Comparison of ENCODE assay signal across 27 cellular contexts in the genomic region with DNA sequence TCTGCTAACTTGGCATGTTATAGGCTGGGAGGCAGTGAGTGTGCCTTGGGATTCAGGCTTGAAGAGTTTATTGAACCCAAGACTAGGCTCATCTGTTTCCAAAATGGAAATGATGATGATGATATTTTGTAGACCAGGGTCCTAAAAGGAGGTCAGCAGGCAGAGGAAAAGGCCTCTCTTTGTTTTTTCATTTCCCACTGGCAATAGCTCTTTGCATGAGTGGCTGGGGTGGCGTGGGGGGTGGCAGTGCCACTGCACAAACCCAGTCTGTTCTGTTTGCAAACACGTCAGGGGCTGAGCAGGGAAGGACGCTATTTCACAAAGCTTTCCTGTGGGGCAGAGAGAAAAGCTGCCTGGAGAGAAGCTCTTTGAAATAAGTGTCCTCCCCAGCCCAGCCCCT.
DNase-seq lines count a peak whose midpoint lies in the region; TF ChIP-seq lines count a peak whose summit lies in the region.
"Had no signal": no experiment of that assay in that cellular context is flagged by ENCODE, and none has a peak within 500 bp of the region (broad histone marks: within the 10 kb centered on the region; RNA-seq: fewer than 3 reads in every experiment).

No MANE protein-coding gene starts in this region.

- H3K4me3 Mint-ChIP-seq in endodermal cell = no peak overlapping the region
- H3K4me3 Mint-ChIP-seq: activated CD4-positive, alpha-beta T cell treated with anti-CD3 and anti-CD28 coated beads, Interleukin-2, amount 10 ng/mL, durations not matched to agents 7 days and 5 days; activated T-cell treated with anti-CD3 and anti-CD28 coated beads, Interleukin-2, amount 50 U/mL, for 4 hours; IgD-negative memory B cell had no signal

- 93 to 95% methylated on average over 2 to 3 of the region's 3 CpGs for WGBS in endodermal cell (ENCODE audit: insufficient coverage in 1 of 2, insufficient read length in 1 of 2), 2 experiments

- no peaks in the 10 kb centered on the region for H3K4me1 Mint-ChIP-seq in endodermal cell
- H3K4me1 Mint-ChIP-seq: IgD-negative memory B cell had no signal

- H3K36me3 ChIP-seq in KOPT-K1 (ENCODE audit: insufficient read depth, low read length) = no peaks in the 10 kb centered on the region
- H3K36me3 ChIP-seq in endodermal cell (ENCODE audit: control insufficient read depth, insufficient read depth, low read length) = no peaks in the 10 kb centered on the region
- H3K36me3 ChIP-seq: BE2C, colonic mucosa, left ventricle myocardium inferior, ovary, spleen, vagina had no signal

- H3K4me1 ChIP-seq in endodermal cell (ENCODE audit: control insufficient read depth, insufficient read depth, low read length) = peaks cover 3% of the 10 kb centered on the region
- H3K4me1 ChIP-seq: A549, colonic mucosa, vagina had no signal

- H3K9me3 ChIP-seq in KOPT-K1 (ENCODE audit: insufficient read depth, low read length, poor library complexity, severe bottlenecking) (peaks cover 35% of the 10 kb centered on the region), endodermal cell (ENCODE audit: control insufficient read depth, low read length) (peaks cover 22% of the 10 kb centered on the region)
- H3K9me3 ChIP-seq: colonic mucosa, ovary had no signal

- H3K27me3 ChIP-seq in endodermal cell (ENCODE audit: control insufficient read depth, insufficient read depth, low read length, poor library complexity, severe bottlenecking) = no peaks in the 10 kb centered on the region
- H3K27me3 ChIP-seq: BE2C, colonic mucosa, ovary, spleen, vagina had no signal

- H3K27ac ChIP-seq in KOPT-K1 (ENCODE audit: low read depth, low read length, poor library complexity, severe bottlenecking) (peak overlapping the region; percentile 66), endodermal cell (ENCODE audit: low read depth, low read length) (peak overlapping the region; percentile 29), temporal lobe (ENCODE audit: low read depth, low read length) (peak overlapping the region; percentile 85)
- H3K27ac ChIP-seq: A549, colonic mucosa, left ventricle myocardium inferior, ovary, spleen, vagina had no signal

- no peak overlapping the region for H3K4me3 ChIP-seq in endodermal cell (ENCODE audit: low read length)
- H3K4me3 ChIP-seq: A549, colonic mucosa, left ventricle myocardium inferior, ovary, spleen, vagina had no signal

- DNase-seq in endodermal cell = no peak
- peak; percentile 15 for DNase-seq in middle frontal gyrus (ENCODE audit: extremely low spot score, low spot score)
- DNase-seq in NK-92 treated with Interleukin-12 subunit alpha and Interleukin-12 subunit beta, amount 100 ng/mL, for 24 hours (lab: John Stamatoyannopoulos, UW) = no peak
- no peak for DNase-seq in epidermal melanocyte (ENCODE audit: insufficient read length, low spot score)
- DNase-seq in DMS79 (lab: John Stamatoyannopoulos, UW) = no peak
- DNase-seq in ACHN = no peak
- DNase-seq: activated gamma-delta T cell treated with Interleukin-2 at 50 U/mL for 16 hours; activated T-cell treated with anti-CD3 and anti-CD28 coated beads, Interleukin-2, amount 50 U/mL, for 4 hours; BE2C; colonic mucosa; effector memory CD4-positive, alpha-beta T cell; GDM1; H7; left ventricle myocardium inferior; NCI-H1105; NCI-H2029; NCI-H69; ovary; right cardiac atrium; spleen; stimulated activated CD4-positive, alpha-beta T cell treated with anti-CD3 and anti-CD28 coated beads, Interleukin-2, amount 100 ng/mL, for 48 hours had no signal

- in situ Hi-C loops in ACHN (cut with HindIII; ENCODE audit: low pct_ligation_motif_present, low pct_unique_long_range_greater_than_20kb, low sequenced_read_pairs) = loop anchor here (25.0 kb wide), 1 partner anchor 267 kb away; no protein-coding TSS in a partner anchor

- H3K9ac ChIP-seq in endodermal cell (ENCODE audit: extremely low read depth, low read length, poor library complexity, severe bottlenecking) = no peak overlapping the region

- H3K36me3 Mint-ChIP-seq in endodermal cell (ENCODE audit: low read depth) = peaks cover 8% of the 10 kb centered on the region

- peaks cover 28% of the 10 kb centered on the region for H3K9me3 Mint-ChIP-seq in endodermal cell

- no peak overlapping the region for H3K27ac Mint-ChIP-seq in endodermal cell
- H3K27ac Mint-ChIP-seq: activated CD4-positive, alpha-beta T cell treated with anti-CD3 and anti-CD28 coated beads, Interleukin-2, amount 10 ng/mL, durations not matched to agents 7 days and 5 days had no signal

- no peak for TF ChIP-seq CTCF in endodermal cell (conservative IDR thresholded peaks at IDR 0.05)

- no peaks in the 10 kb centered on the region for H3K27me3 Mint-ChIP-seq in endodermal cell (ENCODE audit: insufficient read depth)
- H3K27me3 Mint-ChIP-seq: activated CD4-positive, alpha-beta T cell treated with anti-CD3 and anti-CD28 coated beads, Interleukin-2, amount 10 ng/mL, durations not matched to agents 7 days and 5 days; IgD-negative memory B cell had no signal

Comparison
In these comparisons a context has a peak if more than half of its experiments do, and no peak if none do; other contexts are left out.
1. H3K27ac ChIP-seq: peak in every context shown above with its lines; median percentile 85 in temporal lobe; 66 in KOPT-K1; 29 in endodermal cell.